ENCODE assay signal across 7 cellular contexts in genomic region chr2:2413525-2413924, GRCh38.
"Had no signal": no experiment of that assay in that cellular context is flagged by ENCODE, and none has a peak within 500 bp of the region (broad histone marks: within the 10 kb centered on the region; RNA-seq: fewer than 3 reads in every experiment).

No MANE protein-coding gene starts in this region.

- H2AFZ ChIP-seq: GM23338 had no signal

- ATAC-seq: GM23338 had no signal

- H3K4me2 ChIP-seq: GM23338 had no signal

- H3K4me3 ChIP-seq: GM23338 had no signal

- DNase-seq: H9, HCEC 1CT, KG1 had no signal

- FAIRE-seq: H1, H54 had no signal

- H3K27ac ChIP-seq: HL-60 had no signal
